20 cellular contexts compared by ENCODE assay signal in the genomic region with DNA sequence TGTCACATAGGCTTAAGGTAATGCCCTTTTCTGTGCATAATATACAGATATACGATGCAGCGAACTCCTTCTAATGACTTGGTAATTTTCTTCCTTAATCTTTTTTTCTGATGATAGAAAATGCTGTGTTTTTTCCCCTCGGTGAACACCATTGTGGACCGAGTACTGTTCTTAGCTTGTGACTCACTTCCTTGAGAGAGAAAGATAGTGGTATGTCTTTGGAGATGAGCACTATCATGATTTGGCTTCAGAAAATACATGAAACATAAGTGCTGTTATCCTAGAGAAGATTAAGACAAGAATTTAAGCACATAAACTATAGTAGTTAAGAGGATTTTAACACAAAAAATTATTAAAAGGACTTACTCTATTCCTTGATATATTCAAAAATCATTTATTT.
DNase-seq lines count a peak whose midpoint lies in the region; ATAC-seq, FAIRE-seq and TF ChIP-seq lines count a peak whose summit lies in the region.
"Had no signal": no experiment of that assay in that cellular context is flagged by ENCODE, and none has a peak within 500 bp of the region (broad histone marks: within the 10 kb centered on the region; RNA-seq: fewer than 3 reads in every experiment).

No MANE protein-coding gene starts in this region.

- intact Hi-C loops in pancreas (cut with DNase I): no loop called here

- H3K9me3 ChIP-seq in pancreas: no peaks in the 10 kb centered on the region
- H3K9me3 ChIP-seq: BLaER1 treated with 17β-estradiol and CSF1 and Interleukin-3, amounts not matched to agents 10 nM and 100 nM; HAP-1; Peyer's patch; SJCRH30 had no signal

- FAIRE-seq in pancreas (lab: Jason Lieb, UNC): peak; percentile 82

- DNase-seq in EL (peak; percentile 1), LHCN-M2 (ENCODE audit: low read depth) (peak; percentile 5), cardiac fibroblast (ENCODE audit: low read depth in 2 of 2) (peak; percentile 2 to 6), pancreas (no peak), T-helper 1 cell (no peak), UCSD-AML1 (lab: John Stamatoyannopoulos, UW; ENCODE audit: unreplicated experiment) (no peak), Ammon's horn (ENCODE audit: low spot score) (no peak), SIG-M5 (lab: John Stamatoyannopoulos, UW) (no peak)
- DNase-seq: ACHN; CD4-positive, alpha-beta memory T cell; NCI-H1694; NCI-H2081; NCI-H2171; NCI-H524 treated with DMSO at 0.1 percent for 48 hours; NCI-H82; Peyer's patch; SJCRH30 had no signal

- H3K27ac ChIP-seq in pancreas: no peak overlapping the region
- H3K27ac ChIP-seq: BLaER1 treated with 17β-estradiol and CSF1 and Interleukin-3, amounts not matched to agents 10 nM and 100 nM; Peyer's patch; SJCRH30 had no signal

- ATAC-seq in pancreas: no peak
- ATAC-seq: GM23338 had no signal

- 83 to 85% methylated on average over 4 of the region's 4 CpGs for WGBS in pancreas, 2 donors

- no peaks in the 10 kb centered on the region for H3K27me3 ChIP-seq in pancreas
- H3K27me3 ChIP-seq: Peyer's patch, SJCRH30 had no signal

- TF ChIP-seq CTCF in cardiac fibroblast (IDR thresholded peaks at IDR 0.05; ENCODE audit: low read depth, low read length) (no peak), pancreas (IDR thresholded peaks at IDR 0.05) (no peak)

- H3K4me3 ChIP-seq in cardiac fibroblast (replicated peaks in 1 of 2; ENCODE audit: low read depth in 2 of 2, low read length in 2 of 2) (no peak overlapping the region), pancreas (no peak overlapping the region)
- H3K4me3 ChIP-seq: BLaER1 treated with 17β-estradiol and CSF1 and Interleukin-3, amounts not matched to agents 10 nM and 100 nM; GM23338; HAP-1; Peyer's patch; SJCRH30 had no signal

- no peaks in the 10 kb centered on the region for H3K4me1 ChIP-seq in pancreas
- H3K4me1 ChIP-seq: BLaER1 treated with 17β-estradiol and CSF1 and Interleukin-3, amounts not matched to agents 10 nM and 100 nM; HAP-1; Peyer's patch; SJCRH30 had no signal

- no peaks in the 10 kb centered on the region for H3K36me3 ChIP-seq in pancreas
- H3K36me3 ChIP-seq: BLaER1 treated with 17β-estradiol and CSF1 and Interleukin-3, amounts not matched to agents 10 nM and 100 nM; Peyer's patch; SJCRH30 had no signal

Comparison
In these comparisons a context has a peak if more than half of its experiments do, and no peak if none do; other contexts are left out.
1. DNase-seq: peak in EL (single experiment), LHCN-M2 (single experiment) and cardiac fibroblast (2 of 2); none in pancreas (0 of 6), T-helper 1 cell (0 of 5), UCSD-AML1 (single experiment), Ammon's horn (single experiment) and SIG-M5 (single experiment).